ENCODE assay signal across 1 cellular context in genomic region chr3:160671231-160671630, GRCh38.
TF ChIP-seq lines count a peak whose summit lies in the region.

No MANE protein-coding gene starts in this region.

TF ChIP-seq in GM12878, 131 proteins besides CTCF, POLR2A, EP300 and RAD21 (continued from another document):
- TF ChIP-seq SKIL (IDR thresholded peaks at IDR 0.05; ENCODE audit: low read depth, poor library complexity, severe bottlenecking) (peak; percentile 32), USF2 (IDR thresholded peaks at IDR 0.05; ENCODE audit: borderline replicate concordance, low read depth, low read length) (no peak), SIX5 (IDR thresholded peaks at IDR 0.05; ENCODE audit: low read depth, low read length, severe bottlenecking) (no peak), E2F4 (IDR thresholded peaks at IDR 0.05; ENCODE audit: low read depth, low read length) (no peak), EED (IDR thresholded peaks at IDR 0.05; ENCODE audit: low read depth) (no peak), ZBTB11 (CRISPR knock-in tag; IDR thresholded peaks at IDR 0.05) (no peak), BCLAF1 (IDR thresholded peaks at IDR 0.05) (no peak), ZZZ3 (IDR thresholded peaks at IDR 0.05; ENCODE audit: control insufficient read depth, insufficient read length, low read depth) (no peak), CEBPB (IDR thresholded peaks at IDR 0.05; ENCODE audit: borderline replicate concordance in 1 of 2, low read depth in 2 of 2, low read length in 2 of 2) (no peak), LARP7 (IDR thresholded peaks at IDR 0.05) (no peak), CBX3 (IDR thresholded peaks at IDR 0.05; ENCODE audit: borderline replicate concordance, low read depth) (no peak), BACH1 (IDR thresholded peaks at IDR 0.05; ENCODE audit: borderline replicate concordance) (no peak), TBL1XR1 (IDR thresholded peaks at IDR 0.05; ENCODE audit: low read depth, low read length) (no peak)
